In genomic region chr17:8225813-8226535, GRCh38 we compare ENCODE assay signal across 8 cellular contexts. TPM values are rescaled to one million over a fixed set of nuclear protein-coding genes. Genes with fewer than 3 reads are reported as not detected.
DNase-seq lines count a peak whose midpoint lies in the region; ATAC-seq and TF ChIP-seq lines count a peak whose summit lies in the region.

No MANE protein-coding gene starts in this region.

- H3K36me3 ChIP-seq in osteoblast (ENCODE audit: insufficient read depth, low read length) = peaks cover 29% of the 10 kb centered on the region

- H2AFZ ChIP-seq in osteoblast (ENCODE audit: low read length) = no peak overlapping the region

- peak overlapping the region; percentile 80 for H3K4me2 ChIP-seq in osteoblast (ENCODE audit: insufficient read depth, low read length)

- H3K4me1 Mint-ChIP-seq in activated T-cell treated with anti-CD3 and anti-CD28 coated beads, Interleukin-2, amount 50 U/mL, for 24 hours (ENCODE audit: low read depth) = peaks cover 58% of the 10 kb centered on the region
- H3K4me1 Mint-ChIP-seq in type B pancreatic cell (ENCODE audit: unreplicated experiment) = peaks cover 31% of the 10 kb centered on the region

- H3K4me3 Mint-ChIP-seq in activated T-cell treated with anti-CD3 and anti-CD28 coated beads, Interleukin-2, amount 50 U/mL, for 24 hours = peak overlapping the region; percentile 69
- peak overlapping the region; percentile 90 for H3K4me3 Mint-ChIP-seq in type B pancreatic cell

- TF ChIP-seq CTCF in fibroblast of mammary gland (conservative IDR thresholded peaks at IDR 0.05; ENCODE audit: control insufficient read depth, insufficient read depth, low read depth, low read length) (no peak), osteoblast (IDR thresholded peaks at IDR 0.05; ENCODE audit: extremely low read depth, low read depth, low read length) (no peak), type B pancreatic cell (conservative IDR thresholded peaks at IDR 0.05) (no peak)

- peak overlapping the region; percentile 59 for H3K27ac ChIP-seq in osteoblast (ENCODE audit: low read depth, low read length)

- peaks cover 58% of the 10 kb centered on the region for H3K36me3 Mint-ChIP-seq in activated T-cell treated with anti-CD3 and anti-CD28 coated beads, Interleukin-2, amount 50 U/mL, for 24 hours (ENCODE audit: low read depth)
- H3K36me3 Mint-ChIP-seq in type B pancreatic cell = peaks cover 22% of the 10 kb centered on the region

- peak; percentile 20 for TF ChIP-seq POLR2A in GM15510 (IDR thresholded peaks at IDR 0.05; ENCODE audit: borderline replicate concordance, extremely low read depth, insufficient read length)

- H3K4me3 ChIP-seq in fibroblast of mammary gland (ENCODE audit: control insufficient read depth, low read depth, low read length) (peak overlapping the region; percentile 59), osteoblast (ENCODE audit: insufficient read depth, low read length) (peak overlapping the region; percentile 69)

- H3K27ac Mint-ChIP-seq in activated T-cell treated with anti-CD3 and anti-CD28 coated beads, Interleukin-2, amount 50 U/mL, for 24 hours = peak overlapping the region; percentile 94
- peak overlapping the region; percentile 98 for H3K27ac Mint-ChIP-seq in type B pancreatic cell

- no peaks in the 10 kb centered on the region for H3K27me3 ChIP-seq in osteoblast (ENCODE audit: insufficient read depth, low read length)

- H3K27me3 Mint-ChIP-seq in activated T-cell treated with anti-CD3 and anti-CD28 coated beads, Interleukin-2, amount 50 U/mL, for 24 hours = no peaks in the 10 kb centered on the region
- peaks cover 33% of the 10 kb centered on the region for H3K27me3 Mint-ChIP-seq in type B pancreatic cell

- DNase-seq in NCI-H748 treated with DMSO at 0.1 percent for 48 hours (lab: John Stamatoyannopoulos, UW) = peak; percentile 83
- peak; percentile 80 for DNase-seq in activated T-cell treated with anti-CD3 and anti-CD28 coated beads, Interleukin-2, amount 50 U/mL, for 24 hours
- DNase-seq in fibroblast of mammary gland (ENCODE audit: low read depth) = peak; percentile 86
- peak; percentile 78 for DNase-seq in osteoblast (ENCODE audit: insufficient read length, low spot score, missing footprints)
- DNase-seq in type B pancreatic cell (ENCODE audit: extremely low spot score, unreplicated experiment) = no peak
- DNase-seq in HK-2 (ENCODE audit: unreplicated experiment) = no peak

- no peaks in the 10 kb centered on the region for H3K79me2 ChIP-seq in osteoblast (ENCODE audit: insufficient read depth, low read length)

- no peaks in the 10 kb centered on the region for H3K9me3 ChIP-seq in osteoblast (ENCODE audit: low read depth, low read length)

- peaks cover 19% of the 10 kb centered on the region for H3K4me1 ChIP-seq in osteoblast (ENCODE audit: insufficient read depth, low read length)

- peaks cover 8% of the 10 kb centered on the region for H4K20me1 ChIP-seq in osteoblast (ENCODE audit: insufficient read depth, low read length)

- no peak for ATAC-seq in GM21390 (IDR thresholded peaks at IDR 0.05; ENCODE audit: unreplicated experiment)

- H3K9me3 Mint-ChIP-seq in activated T-cell treated with anti-CD3 and anti-CD28 coated beads, Interleukin-2, amount 50 U/mL, for 24 hours = no peaks in the 10 kb centered on the region
- no peaks in the 10 kb centered on the region for H3K9me3 Mint-ChIP-seq in type B pancreatic cell

RNA-seq across cellular contexts. Expression of gene AURKB, which starts 15.6 kb away (rescaled TPM):
- total RNA-seq in osteoblast (3.6 and 4.7 TPM in 2 replicates), type B pancreatic cell (ENCODE audit: low replicate concordance) (35.0 and 108 TPM in 2 replicates)

RNA-seq across cellular contexts. Expression of gene CTC1, which starts 21.9 kb away (rescaled TPM):
- total RNA-seq in osteoblast = 6.2 and 7.6 TPM in 2 replicates
- total RNA-seq in type B pancreatic cell (ENCODE audit: low replicate concordance) = 42.6 and 43.1 TPM in 2 replicates

RNA-seq across cellular contexts. Expression of gene PFAS, which starts 23.1 kb away (rescaled TPM):
- total RNA-seq in osteoblast (14.1 and 18.8 TPM in 2 replicates), type B pancreatic cell (ENCODE audit: low replicate concordance) (54.5 and 117 TPM in 2 replicates)

RNA-seq across cellular contexts. Expression of gene BORCS6, which starts 36.0 kb away (rescaled TPM):
- total RNA-seq in osteoblast = 9.4 and 11.5 TPM in 2 replicates
- 4.8 and 6.9 TPM in 2 replicates for total RNA-seq in type B pancreatic cell (ENCODE audit: low replicate concordance)

RNA-seq across cellular contexts. Expression of gene TMEM107, which starts 49.8 kb away (rescaled TPM):
- total RNA-seq in osteoblast = 8.3 and 8.8 TPM in 2 replicates
- total RNA-seq in type B pancreatic cell (ENCODE audit: low replicate concordance) = 19.1 and 22.1 TPM in 2 replicates

Comparison
In these comparisons a context has a peak if more than half of its experiments do, and no peak if none do; other contexts are left out.
1. DNase-seq: peak in NCI-H748 treated with DMSO at 0.1 percent for 48 hours (single experiment), activated T-cell treated with anti-CD3 and anti-CD28 coated beads, Interleukin-2, amount 50 U/mL, for 24 hours (single experiment), fibroblast of mammary gland (single experiment) and osteoblast (single experiment); none in type B pancreatic cell (single experiment) and HK-2 (single experiment).